In the genomic region with DNA sequence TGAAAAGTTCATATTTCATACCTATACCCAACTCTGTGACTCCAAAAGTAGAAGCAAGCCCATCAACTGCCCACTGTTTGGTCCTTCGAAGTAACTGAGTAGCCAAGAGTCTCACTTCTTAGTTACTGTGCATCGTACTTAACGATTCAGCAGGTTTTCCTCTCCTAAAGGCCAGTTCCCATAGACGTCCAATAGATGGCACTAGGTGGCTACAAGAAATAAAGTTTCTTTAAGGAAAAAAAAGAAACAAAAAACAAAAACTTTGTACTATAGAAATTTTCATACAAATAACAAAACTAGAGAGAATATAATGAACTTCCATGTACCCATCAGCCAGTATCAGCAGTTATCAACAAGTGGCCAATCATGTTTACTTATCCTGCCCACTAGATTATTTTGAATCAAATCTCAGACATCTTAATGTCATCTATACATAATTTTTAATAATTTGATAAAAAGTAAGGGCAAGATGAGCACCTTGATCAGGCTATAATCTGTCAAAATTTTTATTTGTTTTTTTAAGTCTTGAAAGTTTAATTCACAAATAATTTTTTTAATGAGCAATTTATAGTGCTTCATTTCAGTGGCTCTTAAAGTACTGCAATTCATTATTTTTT, we compare ENCODE assay signal across 7 cellular contexts.
DNase-seq lines count a peak whose midpoint lies in the region; ATAC-seq and TF ChIP-seq lines count a peak whose summit lies in the region.

No MANE protein-coding gene starts in this region.

- H3K27me3 ChIP-seq in DND-41 (ENCODE audit: insufficient read depth, low read length, poor library complexity) = peaks cover 2% of the 10 kb centered on the region
- no peaks in the 10 kb centered on the region for H3K27me3 ChIP-seq in body of pancreas
- no peaks in the 10 kb centered on the region for H3K27me3 ChIP-seq in upper lobe of left lung

- intact Hi-C loops in body of pancreas (cut with DNase I) = loop anchor here (5.0 kb wide), 1 partner anchor 94 kb away; no protein-coding TSS in a partner anchor

- no peak for TF ChIP-seq POLR2A in body of pancreas (IDR thresholded peaks at IDR 0.05)
- TF ChIP-seq POLR2A in upper lobe of left lung (IDR thresholded peaks at IDR 0.05) = no peak

- 2 to 6% methylated on average over 4 of the region's 4 CpGs for WGBS in body of pancreas, 2 donors
- 6 to 9% methylated on average over 4 of the region's 4 CpGs for WGBS in upper lobe of left lung, 2 donors

- TF ChIP-seq EP300 in upper lobe of left lung (IDR thresholded peaks at IDR 0.05) = no peak

- no peak overlapping the region for H3K4me2 ChIP-seq in DND-41 (ENCODE audit: insufficient read depth, low read length)

- no peaks in the 10 kb centered on the region for H4K20me1 ChIP-seq in DND-41 (ENCODE audit: insufficient read depth, low read length)

- DNase-seq in DND-41 = peak; percentile 5
- peak; percentile 45 for DNase-seq in NCI-H2227 (lab: John Stamatoyannopoulos, UW; ENCODE audit: unreplicated experiment)
- DNase-seq in body of pancreas = peak; percentile 44 to 67 (median 49)
- peak; percentile 24 for DNase-seq in kidney glomerular epithelial cell (lab: John Stamatoyannopoulos, UW)
- no peak for DNase-seq in upper lobe of left lung
- DNase-seq in amniotic stem cell (lab: John Stamatoyannopoulos, UW) = no peak

- no peak overlapping the region for H3K27ac ChIP-seq in DND-41 (ENCODE audit: low read length)
- no peak overlapping the region for H3K27ac ChIP-seq in body of pancreas
- H3K27ac ChIP-seq in upper lobe of left lung = no peak overlapping the region

- no peak overlapping the region for H2AFZ ChIP-seq in DND-41 (ENCODE audit: low read depth, low read length)

- H3K4me3 ChIP-seq in DND-41 (ENCODE audit: low read depth in 1 of 2, low read length in 2 of 2) (no peak overlapping the region), body of pancreas (no peak overlapping the region), upper lobe of left lung (no peak overlapping the region)

- H3K36me3 ChIP-seq in DND-41 (ENCODE audit: insufficient read depth, low read length) = no peaks in the 10 kb centered on the region
- H3K36me3 ChIP-seq in body of pancreas (replicated peaks in 1 of 2; ENCODE audit: insufficient read depth in 1 of 2, low read depth in 2 of 2) = no peaks in the 10 kb centered on the region
- H3K36me3 ChIP-seq in upper lobe of left lung = no peaks in the 10 kb centered on the region

- H3K9me3 ChIP-seq in DND-41 (ENCODE audit: insufficient read depth, low read length, severe bottlenecking) (no peaks in the 10 kb centered on the region), body of pancreas (no peaks in the 10 kb centered on the region), upper lobe of left lung (no peaks in the 10 kb centered on the region)

- no peak overlapping the region for H3K9ac ChIP-seq in DND-41 (ENCODE audit: low read depth, low read length)

- ATAC-seq in DND-41 (ENCODE audit: insufficient read depth, low read depth) (no peak), GM21526 (IDR thresholded peaks at IDR 0.05; ENCODE audit: low FRiP score, unreplicated experiment) (peak; percentile 71), body of pancreas (peak; percentile 63), upper lobe of left lung (ENCODE audit: low FRiP score in 2 of 2) (peak in 1 of 2 donors; percentile 78)

- H3K79me2 ChIP-seq in DND-41 (ENCODE audit: insufficient read depth, low read length) = no peaks in the 10 kb centered on the region

- TF ChIP-seq CTCF in DND-41 (IDR thresholded peaks at IDR 0.05; ENCODE audit: borderline replicate concordance, extremely low read depth, low read length, poor library complexity, severe bottlenecking) (peak; percentile 77), body of pancreas (IDR thresholded peaks at IDR 0.05) (peak; percentile 65 to 84 (median 78)), upper lobe of left lung (IDR thresholded peaks at IDR 0.05) (peak; percentile 52 to 69 (median 58))

- H3K4me1 ChIP-seq in DND-41 (ENCODE audit: insufficient read depth, low read length) = no peaks in the 10 kb centered on the region
- peaks cover 8% of the 10 kb centered on the region for H3K4me1 ChIP-seq in body of pancreas
- peaks cover 0 to 11% (median 9%) of the 10 kb centered on the region in 4 donors for H3K4me1 ChIP-seq in upper lobe of left lung

Comparison
In these comparisons a context has a peak if more than half of its experiments do, and no peak if none do; other contexts are left out.
1. DNase-seq: peak in DND-41 (single experiment), NCI-H2227 (single experiment), body of pancreas (4 of 4) and kidney glomerular epithelial cell (single experiment); none in upper lobe of left lung (0 of 2) and amniotic stem cell (single experiment).
2. Peak in every context shown above with its lines, with median percentiles within 50 percentile points of each other: CTCF ChIP-seq.